Comparison of ENCODE assay signal across 20 cellular contexts in genomic region chr6:110326609-110327008, GRCh38. TPM values are rescaled to one million over a fixed set of nuclear protein-coding genes. Genes with fewer than 3 reads are reported as not detected.
DNase-seq lines count a peak whose midpoint lies in the region; ATAC-seq and TF ChIP-seq lines count a peak whose summit lies in the region.
"Had no signal": no experiment of that assay in that cellular context is flagged by ENCODE, and none has a peak within 500 bp of the region (broad histone marks: within the 10 kb centered on the region; RNA-seq: fewer than 3 reads in every experiment).

No MANE protein-coding gene starts in this region.

- H3K27ac ChIP-seq in endodermal cell (ENCODE audit: low read depth, low read length), result no peak overlapping the region
- peak overlapping the region; percentile 68 for H3K27ac ChIP-seq in muscle layer of colon (ENCODE audit: low read depth, low read length)
- H3K27ac ChIP-seq in upper lobe of right lung, result peak overlapping the region; percentile 40
- no peak overlapping the region for H3K27ac ChIP-seq in adrenal gland
- H3K27ac ChIP-seq: RWPE1, SJSA1 had no signal

- no peak overlapping the region for H3K4me3 Mint-ChIP-seq in endodermal cell
- H3K4me3 Mint-ChIP-seq: CD4-positive, alpha-beta T cell; HFFc6 had no signal

- no peak overlapping the region for H3K9ac ChIP-seq in endodermal cell (ENCODE audit: extremely low read depth, low read length, poor library complexity, severe bottlenecking)
- H3K9ac ChIP-seq in muscle layer of colon (ENCODE audit: low read length), result no peak overlapping the region

- H3K27me3 ChIP-seq in endodermal cell (ENCODE audit: control insufficient read depth, insufficient read depth, low read length, poor library complexity, severe bottlenecking) (no peaks in the 10 kb centered on the region), muscle layer of colon (ENCODE audit: control insufficient read depth in 1 of 2, insufficient read depth in 2 of 2, low read length in 2 of 2) (no peaks in the 10 kb centered on the region), upper lobe of right lung (no peaks in the 10 kb centered on the region), adrenal gland (no peaks in the 10 kb centered on the region)
- H3K27me3 ChIP-seq: BE2C, SJSA1 had no signal

- H3K4me1 ChIP-seq in endodermal cell (ENCODE audit: control insufficient read depth, insufficient read depth, low read length) (peaks cover 48% of the 10 kb centered on the region), muscle layer of colon (ENCODE audit: insufficient read depth, low read length) (peaks cover 98% of the 10 kb centered on the region), upper lobe of right lung (peaks cover 20% of the 10 kb centered on the region), adrenal gland (replicated peaks in 1 of 2) (peaks cover 0 to 44% of the 10 kb centered on the region in 2 donors)

- no peak for TF ChIP-seq POLR2A in adrenal gland (IDR thresholded peaks at IDR 0.05)

- no peak overlapping the region for H3K27ac Mint-ChIP-seq in endodermal cell
- H3K27ac Mint-ChIP-seq: CD4-positive, alpha-beta T cell; HFFc6 had no signal

- intact Hi-C loops in upper lobe of right lung (cut with DNase I), result no loop called here
- intact Hi-C loops in adrenal gland (cut with DNase I), result no loop called here

- ATAC-seq in upper lobe of right lung, result no peak
- no peak for ATAC-seq in HG03354 (IDR thresholded peaks at IDR 0.05; ENCODE audit: poor library complexity, severe bottlenecking, unreplicated experiment)
- no peak for ATAC-seq in HG02973 (IDR thresholded peaks at IDR 0.05; ENCODE audit: unreplicated experiment)
- ATAC-seq: PC-3 had no signal

- H3K9me3 ChIP-seq in endodermal cell (ENCODE audit: control insufficient read depth, low read length), result no peaks in the 10 kb centered on the region
- no peaks in the 10 kb centered on the region for H3K9me3 ChIP-seq in muscle layer of colon (ENCODE audit: low read length)
- H3K9me3 ChIP-seq in upper lobe of right lung, result no peaks in the 10 kb centered on the region
- no peaks in the 10 kb centered on the region for H3K9me3 ChIP-seq in adrenal gland (replicated peaks in 1 of 3)
- H3K9me3 ChIP-seq: BE2C, SJSA1 had no signal

- WGBS in endodermal cell (ENCODE audit: insufficient coverage in 1 of 2, insufficient read length in 1 of 2), 2 experiments, result 85% methylated on average over 2 of the region's 2 CpGs; no CpG with 5 or more reads in 1 of the 2 experiments
- 84 to 97% (median 95%) methylated on average over 2 of the region's 2 CpGs for WGBS in adrenal gland, 4 donors

- TF ChIP-seq CTCF in endodermal cell (conservative IDR thresholded peaks at IDR 0.05) (peak; percentile 22), upper lobe of right lung (IDR thresholded peaks at IDR 0.05) (no peak), adrenal gland (IDR thresholded peaks at IDR 0.05) (no peak)

- no peak overlapping the region for H3K4me3 ChIP-seq in endodermal cell (ENCODE audit: low read length)
- H3K4me3 ChIP-seq in muscle layer of colon (ENCODE audit: low read depth in 1 of 2, low read length in 2 of 2), result no peak overlapping the region
- H3K4me3 ChIP-seq in upper lobe of right lung, result no peak overlapping the region
- H3K4me3 ChIP-seq in adrenal gland, result no peak overlapping the region
- H3K4me3 ChIP-seq: SJSA1 had no signal

- no peaks in the 10 kb centered on the region for H3K36me3 Mint-ChIP-seq in endodermal cell (ENCODE audit: low read depth)

- DNase-seq in NCI-H69 (lab: John Stamatoyannopoulos, UW), result peak; percentile 27
- DNase-seq in endodermal cell, result no peak
- DNase-seq in upper lobe of right lung, result no peak
- DNase-seq in NCI-H345 (lab: John Stamatoyannopoulos, UW), result no peak
- DNase-seq in adrenal gland, result no peak
- DNase-seq: BE2C; CD4-positive, alpha-beta T cell; HFFc6; Kasumi-1; NCI-H1105 treated with DMSO at 0.1 percent for 48 hours; NCI-H187 treated with DMSO at 0.1 percent for 48 hours; NCI-H446 treated with DMSO at 0.1 percent for 48 hours; NCI-H774; PC-3; SW 1271 had no signal

- no peaks in the 10 kb centered on the region for H3K36me3 ChIP-seq in endodermal cell (ENCODE audit: control insufficient read depth, insufficient read depth, low read length)
- peaks cover 9% of the 10 kb centered on the region for H3K36me3 ChIP-seq in muscle layer of colon (ENCODE audit: insufficient read depth, low read length)
- H3K36me3 ChIP-seq in upper lobe of right lung, result no peaks in the 10 kb centered on the region
- no peaks in the 10 kb centered on the region for H3K36me3 ChIP-seq in adrenal gland (replicated peaks in 1 of 2)
- H3K36me3 ChIP-seq: BE2C, SJSA1 had no signal

- no peaks in the 10 kb centered on the region for H3K27me3 Mint-ChIP-seq in endodermal cell (ENCODE audit: insufficient read depth)

- no peaks in the 10 kb centered on the region for H3K9me3 Mint-ChIP-seq in endodermal cell
- H3K9me3 Mint-ChIP-seq: CD4-positive, alpha-beta T cell; HFFc6 had no signal

- peaks cover 77% of the 10 kb centered on the region for H3K4me1 Mint-ChIP-seq in endodermal cell

RNA-seq across cellular contexts. Expression of gene METTL24, which starts 31.5 kb away (rescaled TPM):
- total RNA-seq in endodermal cell, result 1 to 10 TPM in 1 of 2 donors, under 1 TPM in 1; 0.24 to 1.3 TPM
- polyA plus RNA-seq in endodermal cell (2013, experiment 1 of 2), result 3.2 TPM
- polyA plus RNA-seq in endodermal cell (2013, experiment 2 of 2), result 2.5 TPM
- 3.7 TPM for total RNA-seq in upper lobe of right lung
- 1 to 10 TPM in 7 of 8 donors, not detected in 1; 1.1 to 5.0 (median 3.3) TPM for total RNA-seq in adrenal gland
- polyA plus RNA-seq in adrenal gland, result under 1 TPM; 0.20 to 0.97 (median 0.90) TPM
- total RNA-seq: CD4-positive, alpha-beta T cell; HFFc6; PC-3 had no signal

Comparison
In these comparisons a context has a peak if more than half of its experiments do, and no peak if none do; other contexts are left out.
1. H3K27ac ChIP-seq: peak in muscle layer of colon (single experiment) and upper lobe of right lung (single experiment); none in endodermal cell (single experiment) and adrenal gland (0 of 5).